In genomic region chr20:3172933-3173581, GRCh38 we compare ENCODE assay signal across 1 cellular context.
TF ChIP-seq lines count a peak whose summit lies in the region.

Gene LZTS3 (minus strand): TSS chr20:3173549. CDS start chr20:3167163, 6,386 bp downstream.

TF ChIP-seq in HepG2, 621 proteins besides CTCF, POLR2A, EP300 and RAD21 (continued from another document and continues in another):
- TF ChIP-seq, protein P1, sequence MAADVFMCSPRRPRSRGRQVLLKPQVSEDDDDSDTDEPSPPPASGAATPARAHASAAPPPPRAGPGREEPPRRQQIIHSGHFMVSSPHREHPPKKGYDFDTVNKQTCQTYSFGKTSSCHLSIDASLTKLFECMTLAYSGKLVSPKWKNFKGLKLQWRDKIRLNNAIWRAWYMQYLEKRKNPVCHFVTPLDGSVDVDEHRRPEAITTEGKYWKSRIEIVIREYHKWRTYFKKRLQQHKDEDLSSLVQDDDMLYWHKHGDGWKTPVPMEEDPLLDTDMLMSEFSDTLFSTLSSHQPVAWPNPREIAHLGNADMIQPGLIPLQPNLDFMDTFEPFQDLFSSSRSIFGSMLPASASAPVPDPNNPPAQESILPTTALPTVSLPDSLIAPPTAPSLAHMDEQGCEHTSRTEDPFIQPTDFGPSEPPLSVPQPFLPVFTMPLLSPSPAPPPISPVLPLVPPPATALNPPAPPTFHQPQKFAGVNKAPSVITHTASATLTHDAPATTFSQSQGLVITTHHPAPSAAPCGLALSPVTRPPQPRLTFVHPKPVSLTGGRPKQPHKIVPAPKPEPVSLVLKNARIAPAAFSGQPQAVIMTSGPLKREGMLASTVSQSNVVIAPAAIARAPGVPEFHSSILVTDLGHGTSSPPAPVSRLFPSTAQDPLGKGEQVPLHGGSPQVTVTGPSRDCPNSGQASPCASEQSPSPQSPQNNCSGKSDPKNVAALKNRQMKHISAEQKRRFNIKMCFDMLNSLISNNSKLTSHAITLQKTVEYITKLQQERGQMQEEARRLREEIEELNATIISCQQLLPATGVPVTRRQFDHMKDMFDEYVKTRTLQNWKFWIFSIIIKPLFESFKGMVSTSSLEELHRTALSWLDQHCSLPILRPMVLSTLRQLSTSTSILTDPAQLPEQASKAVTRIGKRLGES (CRISPR knock-in tag; IDR thresholded peaks at IDR 0.05; ENCODE audit: borderline replicate concordance), result no peak
- TF ChIP-seq, protein P2, sequence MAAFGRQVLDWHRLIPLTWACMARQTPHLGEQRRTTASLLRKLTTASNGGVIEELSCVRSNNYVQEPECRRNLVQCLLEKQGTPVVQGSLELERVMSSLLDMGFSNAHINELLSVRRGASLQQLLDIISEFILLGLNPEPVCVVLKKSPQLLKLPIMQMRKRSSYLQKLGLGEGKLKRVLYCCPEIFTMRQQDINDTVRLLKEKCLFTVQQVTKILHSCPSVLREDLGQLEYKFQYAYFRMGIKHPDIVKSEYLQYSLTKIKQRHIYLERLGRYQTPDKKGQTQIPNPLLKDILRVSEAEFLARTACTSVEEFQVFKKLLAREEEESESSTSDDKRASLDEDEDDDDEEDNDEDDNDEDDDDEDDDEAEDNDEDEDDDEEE (CRISPR knock-in tag; IDR thresholded peaks at IDR 0.05), result peak; percentile 44; the same call in 1 of the 2 replicates
- no peak for TF ChIP-seq ZNF512B (CRISPR knock-in tag; IDR thresholded peaks at IDR 0.05; ENCODE audit: borderline replicate concordance)
- TF ChIP-seq PRDM4 (CRISPR knock-in tag; IDR thresholded peaks at IDR 0.05; ENCODE audit: borderline replicate concordance), result no peak
- TF ChIP-seq, protein P3, sequence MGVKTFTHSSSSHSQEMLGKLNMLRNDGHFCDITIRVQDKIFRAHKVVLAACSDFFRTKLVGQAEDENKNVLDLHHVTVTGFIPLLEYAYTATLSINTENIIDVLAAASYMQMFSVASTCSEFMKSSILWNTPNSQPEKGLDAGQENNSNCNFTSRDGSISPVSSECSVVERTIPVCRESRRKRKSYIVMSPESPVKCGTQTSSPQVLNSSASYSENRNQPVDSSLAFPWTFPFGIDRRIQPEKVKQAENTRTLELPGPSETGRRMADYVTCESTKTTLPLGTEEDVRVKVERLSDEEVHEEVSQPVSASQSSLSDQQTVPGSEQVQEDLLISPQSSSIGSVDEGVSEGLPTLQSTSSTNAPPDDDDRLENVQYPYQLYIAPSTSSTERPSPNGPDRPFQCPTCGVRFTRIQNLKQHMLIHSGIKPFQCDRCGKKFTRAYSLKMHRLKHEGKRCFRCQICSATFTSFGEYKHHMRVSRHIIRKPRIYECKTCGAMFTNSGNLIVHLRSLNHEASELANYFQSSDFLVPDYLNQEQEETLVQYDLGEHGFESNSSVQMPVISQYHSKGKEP (CRISPR knock-in tag; IDR thresholded peaks at IDR 0.05), result 0 out of 2 replicates have a peak, but pooled peaks have one; percentile 5
- TF ChIP-seq ZNF274 (CRISPR knock-in tag; IDR thresholded peaks at IDR 0.05), result no peak; the same call in 1 of the 2 replicates
- TF ChIP-seq HNRNPUL1 (IDR thresholded peaks at IDR 0.05; ENCODE audit: low read depth, low read length), result no peak
- TF ChIP-seq CCAR2 (optimal IDR thresholded peaks at IDR 0.05; ENCODE audit: low read depth, low read length), result no peak
- TF ChIP-seq BHLHE40 (IDR thresholded peaks at IDR 0.05; ENCODE audit: low read length), result peak; percentile 22; the same call in 1 of the 2 replicates
- peak; percentile 81; the same call in 1 of the 2 replicates for TF ChIP-seq ZNF772 (CRISPR knock-in tag; IDR thresholded peaks at IDR 0.05)
- no peak for TF ChIP-seq SOX5 (CRISPR knock-in tag; IDR thresholded peaks at IDR 0.05; ENCODE audit: borderline replicate concordance)
- no peak for TF ChIP-seq ZMAT3 (CRISPR knock-in tag; conservative IDR thresholded peaks at IDR 0.05)
- TF ChIP-seq, protein P4, sequence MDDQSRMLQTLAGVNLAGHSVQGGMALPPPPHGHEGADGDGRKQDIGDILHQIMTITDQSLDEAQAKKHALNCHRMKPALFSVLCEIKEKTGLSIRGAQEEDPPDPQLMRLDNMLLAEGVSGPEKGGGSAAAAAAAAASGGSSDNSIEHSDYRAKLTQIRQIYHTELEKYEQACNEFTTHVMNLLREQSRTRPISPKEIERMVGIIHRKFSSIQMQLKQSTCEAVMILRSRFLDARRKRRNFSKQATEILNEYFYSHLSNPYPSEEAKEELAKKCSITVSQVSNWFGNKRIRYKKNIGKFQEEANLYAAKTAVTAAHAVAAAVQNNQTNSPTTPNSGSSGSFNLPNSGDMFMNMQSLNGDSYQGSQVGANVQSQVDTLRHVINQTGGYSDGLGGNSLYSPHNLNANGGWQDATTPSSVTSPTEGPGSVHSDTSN (CRISPR knock-in tag; IDR thresholded peaks at IDR 0.05; ENCODE audit: borderline replicate concordance), result peak; percentile 14; the same call in 1 of the 2 replicates
- TF ChIP-seq PCBP1 (IDR thresholded peaks at IDR 0.05; ENCODE audit: borderline replicate concordance, low read depth, low read length), result 0 out of 2 replicates have a peak, but pooled peaks have one; percentile 70
- TF ChIP-seq JUND (CRISPR knock-in tag; IDR thresholded peaks at IDR 0.05), result peak; percentile 90
- TF ChIP-seq NR2C2 (CRISPR knock-in tag; IDR thresholded peaks at IDR 0.05; ENCODE audit: borderline replicate concordance), result no peak
- peak; percentile 8; the same call in 1 of the 2 replicates for TF ChIP-seq IRF2 (CRISPR knock-in tag; IDR thresholded peaks at IDR 0.05)
- no peak for TF ChIP-seq CHD4 (IDR thresholded peaks at IDR 0.05; ENCODE audit: borderline replicate concordance, low read length)
- TF ChIP-seq JUN (CRISPR knock-in tag; IDR thresholded peaks at IDR 0.05), result peak; percentile 63; the same call in 1 of the 2 replicates
- no peak for TF ChIP-seq SNAI1 (CRISPR knock-in tag; IDR thresholded peaks at IDR 0.05; ENCODE audit: borderline replicate concordance)
- no peak for TF ChIP-seq HCFC1 (IDR thresholded peaks at IDR 0.05; ENCODE audit: low read depth, low read length)
- no peak for TF ChIP-seq ZNF552 (CRISPR knock-in tag; IDR thresholded peaks at IDR 0.05; ENCODE audit: borderline replicate concordance)
- peak; percentile 33; the same call in 1 of the 2 replicates for TF ChIP-seq ZNF784 (CRISPR knock-in tag; IDR thresholded peaks at IDR 0.05; ENCODE audit: borderline replicate concordance)
- TF ChIP-seq BCL6 (CRISPR knock-in tag; IDR thresholded peaks at IDR 0.05), result 0 out of 2 replicates have a peak, but pooled peaks have one; percentile 5
- no peak for TF ChIP-seq ZNF343 (CRISPR knock-in tag; IDR thresholded peaks at IDR 0.05)
- no peak for TF ChIP-seq CBFB (CRISPR knock-in tag; IDR thresholded peaks at IDR 0.05)
- no peak for TF ChIP-seq TAF1 (CRISPR knock-in tag; IDR thresholded peaks at IDR 0.05)
- TF ChIP-seq SIX1 (CRISPR knock-in tag; IDR thresholded peaks at IDR 0.05; ENCODE audit: borderline replicate concordance), result no peak
- TF ChIP-seq FOXK1 (CRISPR knock-in tag; IDR thresholded peaks at IDR 0.05; ENCODE audit: borderline replicate concordance, low read depth), result no peak; the same call in 1 of the 2 replicates
- TF ChIP-seq ZNF567 (CRISPR knock-in tag; IDR thresholded peaks at IDR 0.05; ENCODE audit: borderline replicate concordance), result peak; percentile 27; the same call in 1 of the 2 replicates
- no peak for TF ChIP-seq NFIC (IDR thresholded peaks at IDR 0.05; ENCODE audit: low read length)
- TF ChIP-seq ZNF337 (CRISPR knock-in tag; IDR thresholded peaks at IDR 0.05; ENCODE audit: borderline replicate concordance, low read depth), result no peak
- no peak for TF ChIP-seq ZKSCAN1 (IDR thresholded peaks at IDR 0.05; ENCODE audit: low read length)
- TF ChIP-seq ZSCAN25 (CRISPR knock-in tag; IDR thresholded peaks at IDR 0.05), result no peak; the same call in 1 of the 2 replicates
- TF ChIP-seq NFRKB (IDR thresholded peaks at IDR 0.05), result no peak
- no peak for TF ChIP-seq ZNF564 (CRISPR knock-in tag; IDR thresholded peaks at IDR 0.05)
- TF ChIP-seq NR2F1 (CRISPR knock-in tag; IDR thresholded peaks at IDR 0.05), result no peak
- no peak for TF ChIP-seq RBM22 (optimal IDR thresholded peaks at IDR 0.05; ENCODE audit: low read length)
- no peak for TF ChIP-seq SNRNP70 (IDR thresholded peaks at IDR 0.05; ENCODE audit: low read depth, low read length)
- TF ChIP-seq, protein P5, sequence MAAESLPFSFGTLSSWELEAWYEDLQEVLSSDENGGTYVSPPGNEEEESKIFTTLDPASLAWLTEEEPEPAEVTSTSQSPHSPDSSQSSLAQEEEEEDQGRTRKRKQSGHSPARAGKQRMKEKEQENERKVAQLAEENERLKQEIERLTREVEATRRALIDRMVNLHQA (CRISPR knock-in tag; IDR thresholded peaks at IDR 0.05), result no peak
- TF ChIP-seq ZNF747 (CRISPR knock-in tag; IDR thresholded peaks at IDR 0.05; ENCODE audit: borderline replicate concordance), result peak; percentile 25
- TF ChIP-seq, protein P6, sequence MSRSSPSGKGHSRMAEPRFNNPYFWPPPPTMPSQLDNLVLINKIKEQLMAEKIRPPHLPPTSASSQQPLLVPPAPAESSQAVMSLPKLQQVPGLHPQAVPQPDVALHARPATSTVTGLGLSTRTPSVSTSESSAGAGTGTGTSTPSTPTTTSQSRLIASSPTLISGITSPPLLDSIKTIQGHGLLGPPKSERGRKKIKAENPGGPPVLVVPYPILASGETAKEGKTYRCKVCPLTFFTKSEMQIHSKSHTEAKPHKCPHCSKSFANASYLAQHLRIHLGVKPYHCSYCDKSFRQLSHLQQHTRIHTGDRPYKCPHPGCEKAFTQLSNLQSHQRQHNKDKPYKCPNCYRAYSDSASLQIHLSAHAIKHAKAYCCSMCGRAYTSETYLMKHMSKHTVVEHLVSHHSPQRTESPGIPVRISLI (CRISPR knock-in tag; IDR thresholded peaks at IDR 0.05; ENCODE audit: borderline replicate concordance), result no peak
- TF ChIP-seq STAG1 (CRISPR knock-in tag; IDR thresholded peaks at IDR 0.05), result 0 out of 2 replicates have a peak, but pooled peaks have one; percentile 19
- no peak; the same call in 1 of the 2 replicates for TF ChIP-seq SNAPC2 (CRISPR knock-in tag; IDR thresholded peaks at IDR 0.05)
- TF ChIP-seq YEATS4 (CRISPR knock-in tag; IDR thresholded peaks at IDR 0.05; ENCODE audit: borderline replicate concordance), result no peak
- TF ChIP-seq MLLT10 (CRISPR knock-in tag; IDR thresholded peaks at IDR 0.05), result no peak
- TF ChIP-seq ZNF446 (CRISPR knock-in tag; IDR thresholded peaks at IDR 0.05), result no peak; the same call in 1 of the 2 replicates
- TF ChIP-seq ZNF75D (CRISPR knock-in tag; IDR thresholded peaks at IDR 0.05; ENCODE audit: borderline replicate concordance), result 0 out of 2 replicates have a peak, but pooled peaks have one; percentile 80
- no peak for TF ChIP-seq PPARG (CRISPR knock-in tag; conservative IDR thresholded peaks at IDR 0.05)
- TF ChIP-seq RFXAP (CRISPR knock-in tag; IDR thresholded peaks at IDR 0.05; ENCODE audit: borderline replicate concordance), result no peak
- no peak for TF ChIP-seq KDM4B (CRISPR knock-in tag; IDR thresholded peaks at IDR 0.05)
- TF ChIP-seq MIXL1 (CRISPR knock-in tag; IDR thresholded peaks at IDR 0.05), result 0 out of 2 replicates have a peak, but pooled peaks have one; percentile 5
- no peak; the same call in 1 of the 2 replicates for TF ChIP-seq ZNF639 (CRISPR knock-in tag; conservative IDR thresholded peaks at IDR 0.05)
- TF ChIP-seq ZNF224 (CRISPR knock-in tag; IDR thresholded peaks at IDR 0.05), result 0 out of 2 replicates have a peak, but pooled peaks have one; percentile 40
- peak; percentile 77; the same call in 1 of the 2 replicates for TF ChIP-seq HIVEP1 (CRISPR knock-in tag; IDR thresholded peaks at IDR 0.05)
- no peak for TF ChIP-seq CEBPG (CRISPR knock-in tag; IDR thresholded peaks at IDR 0.05)
